8 cellular contexts compared by ENCODE assay signal in the genomic region with DNA sequence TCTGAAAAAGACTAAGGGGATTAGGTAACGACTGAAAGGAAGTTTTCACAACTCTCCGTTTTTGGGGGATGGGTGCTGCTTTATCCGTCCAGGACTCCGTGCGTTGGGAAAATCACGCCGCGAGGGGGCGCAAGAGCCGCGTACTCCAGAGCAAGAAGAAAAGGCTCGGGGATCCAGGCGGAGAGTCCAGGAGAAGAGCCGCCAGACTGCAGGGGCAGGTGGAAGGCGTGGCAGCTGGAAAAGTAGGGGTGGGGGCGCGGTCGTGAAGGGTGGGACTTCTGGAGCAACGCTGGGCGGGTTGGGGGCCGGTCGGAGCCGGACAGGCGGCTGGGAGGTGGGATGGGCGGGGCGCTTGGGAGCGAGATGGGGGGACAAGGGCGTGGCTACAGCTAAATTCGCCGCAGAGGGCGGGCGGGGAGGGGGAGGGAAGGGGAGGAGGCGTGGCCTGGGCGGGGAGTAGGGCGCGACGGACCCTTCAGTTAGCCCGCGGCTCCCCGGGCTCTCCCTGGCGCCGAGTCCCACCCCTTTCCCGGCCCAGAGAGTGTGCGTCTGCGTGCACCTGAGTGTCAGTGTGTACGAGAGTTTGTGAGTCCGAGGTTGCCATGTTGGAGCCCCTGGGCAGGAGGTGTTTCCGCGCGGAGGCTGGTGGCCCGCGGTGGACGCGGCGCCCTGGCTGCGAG. TPM values are rescaled to one million over a fixed set of nuclear protein-coding genes. Genes with fewer than 3 reads are reported as not detected.
DNase-seq lines count a peak whose midpoint lies in the region; ATAC-seq and TF ChIP-seq lines count a peak whose summit lies in the region.

No MANE protein-coding gene starts in this region.

- H3K27ac ChIP-seq in caudate nucleus (ENCODE audit: low read depth, low read length) = peak overlapping the region; percentile 86

- peak overlapping the region; percentile 85 for H3K27ac Mint-ChIP-seq in WTC11

- TF ChIP-seq CTCF in WTC11 (IDR thresholded peaks at IDR 0.05) = peak; percentile 57

- H3K27me3 Mint-ChIP-seq in WTC11 (ENCODE audit: low read depth) = peaks cover 39% of the 10 kb centered on the region

- H3K4me1 Mint-ChIP-seq in WTC11 = peaks cover 16% of the 10 kb centered on the region

- POLR2A ChIA-PET in WTC11 (lab: Charles Lee) = interaction anchor here (1.1 to 4.2 kb wide), 4 partner anchors 16 to 69 kb away, joined by 3 to 23 read pairs (median 6); a partner anchor contains a TSS

- TF ChIP-seq POLR2A in GM18526 (IDR thresholded peaks at IDR 0.05; ENCODE audit: extremely low read depth, insufficient read length) = peak; percentile 66

- CTCF ChIA-PET in WTC11 (lab: Charles Lee) = interaction anchor here (0.6 to 7.6 kb wide), 44 partner anchors 8 to 1442 kb away, joined by 3 to 270 read pairs (median 6); a partner anchor contains a TSS

- H3K9me3 Mint-ChIP-seq in WTC11 = no peaks in the 10 kb centered on the region

- ATAC-seq in HG03103 (IDR thresholded peaks at IDR 0.05; ENCODE audit: low read depth, unreplicated experiment) = peak; percentile 53
- peak; percentile 78 for ATAC-seq in WTC11

- no peaks in the 10 kb centered on the region for H3K36me3 Mint-ChIP-seq in WTC11

- H3K4me3 Mint-ChIP-seq in WTC11 = peak overlapping the region; percentile 76

- DNase-seq in 8988T (peak; percentile 98), NCI-H2196 (lab: John Stamatoyannopoulos, UW; ENCODE audit: unreplicated experiment) (peak; percentile 97), WTC11 (ENCODE audit: low spot score) (peak; percentile 99), caudate nucleus (lab: John Stamatoyannopoulos, UW) (peak in 59 of 61 donors; percentile 24 to 97 (median 82)), iris pigment epithelial cell (ENCODE audit: low read depth) (peak; percentile 99)
- DNase-seq in stimulated activated CD4-positive, alpha-beta T cell treated with anti-CD3 and anti-CD28 coated beads, Interleukin-12 subunit alpha, Interleukin-12 subunit beta, amount 100 ng/mL, for 24 hours (ENCODE audit: low read depth in 2 of 2) = peak; percentile 75 to 95

TF ChIP-seq in WTC11, 78 proteins besides CTCF, POLR2A, EP300 and RAD21:
- TF ChIP-seq, protein P1, sequence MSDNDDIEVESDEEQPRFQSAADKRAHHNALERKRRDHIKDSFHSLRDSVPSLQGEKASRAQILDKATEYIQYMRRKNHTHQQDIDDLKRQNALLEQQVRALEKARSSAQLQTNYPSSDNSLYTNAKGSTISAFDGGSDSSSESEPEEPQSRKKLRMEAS (CRISPR knock-in tag; IDR thresholded peaks at IDR 0.05) = peak; percentile 27; the same call in 1 of the 2 replicates
- TF ChIP-seq ZBTB21 (CRISPR knock-in tag; IDR thresholded peaks at IDR 0.05; ENCODE audit: borderline replicate concordance) (no peak), NFE2L1 (CRISPR knock-in tag; IDR thresholded peaks at IDR 0.05) (peak; percentile 33; the same call in 1 of the 2 replicates), SP1 (CRISPR knock-in tag; conservative IDR thresholded peaks at IDR 0.05) (peak; percentile 60), ZNF121 (CRISPR knock-in tag; IDR thresholded peaks at IDR 0.05) (0 out of 2 replicates have a peak, but pooled peaks have one; percentile 55), ZNF219 (CRISPR knock-in tag; IDR thresholded peaks at IDR 0.05; ENCODE audit: borderline replicate concordance) (no peak), OVOL2 (CRISPR knock-in tag; IDR thresholded peaks at IDR 0.05; ENCODE audit: borderline replicate concordance) (no peak; the same call in 1 of the 2 replicates)
- TF ChIP-seq, protein P2, sequence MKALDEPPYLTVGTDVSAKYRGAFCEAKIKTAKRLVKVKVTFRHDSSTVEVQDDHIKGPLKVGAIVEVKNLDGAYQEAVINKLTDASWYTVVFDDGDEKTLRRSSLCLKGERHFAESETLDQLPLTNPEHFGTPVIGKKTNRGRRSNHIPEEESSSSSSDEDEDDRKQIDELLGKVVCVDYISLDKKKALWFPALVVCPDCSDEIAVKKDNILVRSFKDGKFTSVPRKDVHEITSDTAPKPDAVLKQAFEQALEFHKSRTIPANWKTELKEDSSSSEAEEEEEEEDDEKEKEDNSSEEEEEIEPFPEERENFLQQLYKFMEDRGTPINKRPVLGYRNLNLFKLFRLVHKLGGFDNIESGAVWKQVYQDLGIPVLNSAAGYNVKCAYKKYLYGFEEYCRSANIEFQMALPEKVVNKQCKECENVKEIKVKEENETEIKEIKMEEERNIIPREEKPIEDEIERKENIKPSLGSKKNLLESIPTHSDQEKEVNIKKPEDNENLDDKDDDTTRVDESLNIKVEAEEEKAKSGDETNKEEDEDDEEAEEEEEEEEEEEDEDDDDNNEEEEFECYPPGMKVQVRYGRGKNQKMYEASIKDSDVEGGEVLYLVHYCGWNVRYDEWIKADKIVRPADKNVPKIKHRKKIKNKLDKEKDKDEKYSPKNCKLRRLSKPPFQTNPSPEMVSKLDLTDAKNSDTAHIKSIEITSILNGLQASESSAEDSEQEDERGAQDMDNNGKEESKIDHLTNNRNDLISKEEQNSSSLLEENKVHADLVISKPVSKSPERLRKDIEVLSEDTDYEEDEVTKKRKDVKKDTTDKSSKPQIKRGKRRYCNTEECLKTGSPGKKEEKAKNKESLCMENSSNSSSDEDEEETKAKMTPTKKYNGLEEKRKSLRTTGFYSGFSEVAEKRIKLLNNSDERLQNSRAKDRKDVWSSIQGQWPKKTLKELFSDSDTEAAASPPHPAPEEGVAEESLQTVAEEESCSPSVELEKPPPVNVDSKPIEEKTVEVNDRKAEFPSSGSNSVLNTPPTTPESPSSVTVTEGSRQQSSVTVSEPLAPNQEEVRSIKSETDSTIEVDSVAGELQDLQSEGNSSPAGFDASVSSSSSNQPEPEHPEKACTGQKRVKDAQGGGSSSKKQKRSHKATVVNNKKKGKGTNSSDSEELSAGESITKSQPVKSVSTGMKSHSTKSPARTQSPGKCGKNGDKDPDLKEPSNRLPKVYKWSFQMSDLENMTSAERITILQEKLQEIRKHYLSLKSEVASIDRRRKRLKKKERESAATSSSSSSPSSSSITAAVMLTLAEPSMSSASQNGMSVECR (CRISPR knock-in tag; IDR thresholded peaks at IDR 0.05; ENCODE audit: borderline replicate concordance) = no peak
- TF ChIP-seq, protein P3, sequence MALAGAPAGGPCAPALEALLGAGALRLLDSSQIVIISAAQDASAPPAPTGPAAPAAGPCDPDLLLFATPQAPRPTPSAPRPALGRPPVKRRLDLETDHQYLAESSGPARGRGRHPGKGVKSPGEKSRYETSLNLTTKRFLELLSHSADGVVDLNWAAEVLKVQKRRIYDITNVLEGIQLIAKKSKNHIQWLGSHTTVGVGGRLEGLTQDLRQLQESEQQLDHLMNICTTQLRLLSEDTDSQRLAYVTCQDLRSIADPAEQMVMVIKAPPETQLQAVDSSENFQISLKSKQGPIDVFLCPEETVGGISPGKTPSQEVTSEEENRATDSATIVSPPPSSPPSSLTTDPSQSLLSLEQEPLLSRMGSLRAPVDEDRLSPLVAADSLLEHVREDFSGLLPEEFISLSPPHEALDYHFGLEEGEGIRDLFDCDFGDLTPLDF (CRISPR knock-in tag; IDR thresholded peaks at IDR 0.05) = no peak

RNA-seq across cellular contexts. Expression of a gene that starts 0.6 kb away (rescaled TPM):
- total RNA-seq in WTC11 (2021) = 16.5 to 18.2 TPM (median 16.9 TPM) in 3 replicates

RNA-seq across cellular contexts. Expression of a gene that starts 35.3 kb away (rescaled TPM):
- 0.11 to 0.16 TPM in 2 of 3 replicates, not detected in the other for total RNA-seq in WTC11 (2021)

Comparison
In these comparisons a context has a peak if more than half of its experiments do, and no peak if none do; other contexts are left out.
1. Peak in every context shown above with its lines: DNase-seq, ATAC-seq and H3K27ac ChIP-seq.